Comparison of ENCODE assay signal across 1 cellular context in the genomic region with DNA sequence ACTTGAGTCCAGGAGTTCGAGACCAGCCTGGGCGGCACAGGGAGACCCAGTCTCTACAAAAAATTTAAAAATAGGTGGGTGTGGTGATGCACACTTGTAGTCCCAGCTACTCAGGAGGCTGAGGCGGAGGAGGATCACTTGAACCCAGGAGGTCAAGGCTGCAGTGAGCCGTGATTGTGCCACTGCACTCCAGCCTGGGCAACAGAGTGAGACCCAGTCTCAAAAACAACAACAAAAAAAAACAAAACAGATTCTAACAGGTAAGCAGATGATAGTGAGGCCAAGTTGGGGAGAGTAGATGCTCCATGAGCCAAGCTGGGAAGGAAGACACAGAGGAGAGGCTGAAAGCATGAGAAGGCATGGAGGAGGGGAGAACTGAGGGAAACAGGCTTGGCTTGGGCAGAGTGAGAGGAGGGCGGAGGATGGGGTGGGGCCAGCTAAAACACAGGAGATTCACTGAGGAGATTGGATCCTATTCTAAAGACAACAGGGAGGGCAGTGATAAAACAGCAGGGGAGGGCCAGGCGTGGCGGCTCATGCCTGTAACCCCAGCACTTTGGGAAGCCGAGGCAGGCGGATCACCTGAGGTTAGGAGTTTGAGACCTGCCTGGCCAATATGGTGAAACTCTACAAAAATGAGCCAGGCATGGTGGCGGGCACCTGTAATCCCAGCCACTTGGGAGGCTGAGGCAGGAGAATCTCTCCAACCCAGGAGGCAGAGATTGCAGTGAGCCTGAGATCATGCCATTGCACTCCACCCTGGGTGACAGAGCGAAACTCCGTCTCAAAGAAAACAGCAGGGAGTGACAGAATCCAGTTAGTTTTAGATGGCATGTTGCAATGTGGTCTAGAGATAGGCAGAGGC.
TF ChIP-seq lines count a peak whose summit lies in the region.

No MANE protein-coding gene starts in this region.

TF ChIP-seq in H1, 55 proteins besides CTCF, POLR2A, EP300 and RAD21:
- TF ChIP-seq, protein P1, sequence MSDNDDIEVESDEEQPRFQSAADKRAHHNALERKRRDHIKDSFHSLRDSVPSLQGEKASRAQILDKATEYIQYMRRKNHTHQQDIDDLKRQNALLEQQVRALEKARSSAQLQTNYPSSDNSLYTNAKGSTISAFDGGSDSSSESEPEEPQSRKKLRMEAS (IDR thresholded peaks at IDR 0.05): no peak
- TF ChIP-seq TAF1 (IDR thresholded peaks at IDR 0.05; ENCODE audit: low read depth, low read length) (no peak), POU5F1 (IDR thresholded peaks at IDR 0.05; ENCODE audit: low read depth, low read length) (no peak), RNF2 (IDR thresholded peaks at IDR 0.05; ENCODE audit: borderline replicate concordance, low read depth, low read length, missing control alignments, poor library complexity, severe bottlenecking) (no peak), ATF3 (IDR thresholded peaks at IDR 0.05; ENCODE audit: insufficient read depth, low read depth, low read length) (no peak), SP4 (IDR thresholded peaks at IDR 0.05; ENCODE audit: low read length) (no peak), BCL11A (IDR thresholded peaks at IDR 0.05; ENCODE audit: low read depth in 2 of 2, low read length in 2 of 2) (no peak), YY1 (IDR thresholded peaks at IDR 0.05; ENCODE audit: low read depth, low read length) (no peak), CHD2 (IDR thresholded peaks at IDR 0.05; ENCODE audit: low read length) (no peak), CHD1 (IDR thresholded peaks at IDR 0.05; ENCODE audit: low read depth, low read length) (no peak), SP2 (IDR thresholded peaks at IDR 0.05; ENCODE audit: low read length) (no peak), POLR2AphosphoS5 (IDR thresholded peaks at IDR 0.05; ENCODE audit: low read depth, low read length) (no peak), KDM4A (IDR thresholded peaks at IDR 0.05; ENCODE audit: low read depth, low read length, severe bottlenecking) (no peak), SIRT6 (IDR thresholded peaks at IDR 0.05; ENCODE audit: low read length) (no peak)
- TF ChIP-seq, protein P2, sequence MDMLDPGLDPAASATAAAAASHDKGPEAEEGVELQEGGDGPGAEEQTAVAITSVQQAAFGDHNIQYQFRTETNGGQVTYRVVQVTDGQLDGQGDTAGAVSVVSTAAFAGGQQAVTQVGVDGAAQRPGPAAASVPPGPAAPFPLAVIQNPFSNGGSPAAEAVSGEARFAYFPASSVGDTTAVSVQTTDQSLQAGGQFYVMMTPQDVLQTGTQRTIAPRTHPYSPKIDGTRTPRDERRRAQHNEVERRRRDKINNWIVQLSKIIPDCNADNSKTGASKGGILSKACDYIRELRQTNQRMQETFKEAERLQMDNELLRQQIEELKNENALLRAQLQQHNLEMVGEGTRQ (IDR thresholded peaks at IDR 0.05; ENCODE audit: low read length): no peak
- TF ChIP-seq, protein P3, sequence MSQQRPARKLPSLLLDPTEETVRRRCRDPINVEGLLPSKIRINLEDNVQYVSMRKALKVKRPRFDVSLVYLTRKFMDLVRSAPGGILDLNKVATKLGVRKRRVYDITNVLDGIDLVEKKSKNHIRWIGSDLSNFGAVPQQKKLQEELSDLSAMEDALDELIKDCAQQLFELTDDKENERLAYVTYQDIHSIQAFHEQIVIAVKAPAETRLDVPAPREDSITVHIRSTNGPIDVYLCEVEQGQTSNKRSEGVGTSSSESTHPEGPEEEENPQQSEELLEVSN (IDR thresholded peaks at IDR 0.05): no peak
